ENCODE assay signal across 8 cellular contexts in the genomic region with DNA sequence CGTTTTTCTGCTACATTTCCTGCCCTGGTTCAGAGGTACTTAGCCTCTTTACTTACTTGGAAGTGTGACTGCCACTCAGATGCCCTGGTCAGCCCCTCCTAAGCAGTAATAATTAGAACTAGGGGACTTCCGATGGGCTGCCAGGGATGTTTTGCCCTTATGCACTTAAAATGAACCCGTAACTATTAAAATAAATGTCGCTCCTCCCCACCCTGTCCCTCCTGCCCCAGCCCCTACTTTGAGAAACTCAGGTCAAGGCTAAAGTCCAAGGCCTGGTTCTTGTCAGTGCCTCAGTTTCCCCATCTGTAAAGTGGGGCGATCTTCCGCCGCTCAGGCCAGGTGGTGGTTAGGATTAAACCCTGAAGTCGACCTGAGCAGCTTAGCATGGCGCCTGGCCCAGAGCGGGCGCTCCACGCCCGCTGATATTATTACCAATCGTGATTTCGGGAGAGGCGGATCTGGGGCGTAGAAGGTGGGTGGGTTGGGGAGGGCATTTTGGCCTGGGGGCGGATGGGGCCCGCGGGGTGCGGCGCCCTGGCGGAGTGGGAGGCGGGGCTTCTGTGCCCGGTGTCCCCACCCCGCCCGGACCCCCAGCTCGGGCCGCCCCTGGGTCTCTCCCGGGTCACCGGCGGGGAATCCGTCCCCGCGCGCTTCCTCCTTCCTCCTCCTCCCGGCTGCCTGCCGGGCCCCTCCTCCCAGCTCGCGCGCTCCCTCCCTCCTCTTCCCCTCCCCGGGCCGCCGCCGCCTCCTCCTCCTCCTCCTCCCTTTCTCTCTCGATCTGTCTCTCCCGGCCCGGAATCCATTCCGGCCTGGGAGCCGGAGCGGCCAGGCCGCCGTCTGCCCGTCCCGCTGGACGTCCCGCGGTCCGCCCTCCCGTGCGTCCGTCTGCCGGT. TPM values are rescaled to one million over a fixed set of nuclear protein-coding genes. Genes with fewer than 3 reads are reported as not detected.
DNase-seq lines count a peak whose midpoint lies in the region; ATAC-seq and TF ChIP-seq lines count a peak whose summit lies in the region.

A gene (plus strand): TSS at position 802 of the 893 bp plus-strand sequence. CDS start 38,014 bp downstream, outside the sequence.

- no peaks in the 10 kb centered on the region for H3K27me3 ChIP-seq in OCI-LY3 (ENCODE audit: low read depth, low read length)

- peaks cover 8% of the 10 kb centered on the region for H3K4me1 Mint-ChIP-seq in activated T-helper 2 cell treated with anti-CD3 and anti-CD28 coated beads, Interferon-gamma antibody, Interleukin-2, Interleukin-4, amounts not matched to agents 10 μg/mL and 5 μg/mL and 100 μg/mL, durations not matched to agents 14 hours and 24 hours and 36 hours (ENCODE audit: low read depth)
- peaks cover 38% of the 10 kb centered on the region for H3K4me1 Mint-ChIP-seq in nephron

- TF ChIP-seq CTCF in OCI-LY3 (IDR thresholded peaks at IDR 0.05; ENCODE audit: low read depth, low read length) (peak; percentile 23; the same call in 1 of the 2 replicates), foreskin fibroblast (IDR thresholded peaks at IDR 0.05; ENCODE audit: low read depth, low read length) (no peak), nephron (IDR thresholded peaks at IDR 0.05; ENCODE audit: unreplicated experiment in 3 of 3) (no peak)

- peak within 1 kb of the TSS; percentile 77 for H3K4me3 Mint-ChIP-seq in activated T-helper 2 cell treated with anti-CD3 and anti-CD28 coated beads, Interferon-gamma antibody, Interleukin-2, Interleukin-4, amounts not matched to agents 10 μg/mL and 5 μg/mL and 100 μg/mL, durations not matched to agents 14 hours and 24 hours and 36 hours (ENCODE audit: low read depth)
- H3K4me3 Mint-ChIP-seq in nephron = peak within 1 kb of the TSS; percentile 79 to 88 (median 87)

- peaks cover 37% of the 10 kb centered on the region for H4K20me1 ChIP-seq in OCI-LY3 (ENCODE audit: insufficient read depth, low read length)

- peak within 1 kb of the TSS; percentile 52 for H3K27ac Mint-ChIP-seq in activated T-helper 2 cell treated with anti-CD3 and anti-CD28 coated beads, Interferon-gamma antibody, Interleukin-2, Interleukin-4, amounts not matched to agents 10 μg/mL and 5 μg/mL and 100 μg/mL, durations not matched to agents 14 hours and 24 hours and 36 hours
- H3K27ac Mint-ChIP-seq in nephron = peak within 1 kb of the TSS; percentile 90 to 96 (median 94)

- no peaks in the 10 kb centered on the region for H3K36me3 Mint-ChIP-seq in activated T-helper 2 cell treated with anti-CD3 and anti-CD28 coated beads, Interferon-gamma antibody, Interleukin-2, Interleukin-4, amounts not matched to agents 10 μg/mL and 5 μg/mL and 100 μg/mL, durations not matched to agents 14 hours and 24 hours and 36 hours (ENCODE audit: low read depth)
- peaks cover 9% of the 10 kb centered on the region for H3K36me3 Mint-ChIP-seq in nephron (ENCODE audit: low read depth)

- H3K36me3 ChIP-seq in OCI-LY3 (replicated peaks; ENCODE audit: low read depth, low read length) = peaks cover 35% of the 10 kb centered on the region

- peak; percentile 84 for DNase-seq in DMS 273 (lab: John Stamatoyannopoulos, UW; ENCODE audit: unreplicated experiment)
- peak; percentile 15 for DNase-seq in activated T-helper 2 cell treated with anti-CD3 and anti-CD28 coated beads, Interferon-gamma antibody, Interleukin-2, Interleukin-4, amounts not matched to agents 10 μg/mL and 5 μg/mL and 100 μg/mL, durations not matched to agents 14 hours and 24 hours and 36 hours (ENCODE audit: low spot score)
- DNase-seq in foreskin fibroblast = peak; percentile 70 to 88
- DNase-seq in stromal cell of bone marrow (ENCODE audit: low read depth) = peak; percentile 54
- DNase-seq in NK-92 treated with Interleukin-12 subunit alpha and Interleukin-12 subunit beta, amount 100 ng/mL, for 24 hours (lab: John Stamatoyannopoulos, UW) = no peak

- H3K4me3 ChIP-seq in OCI-LY3 (ENCODE audit: low read length) (peak within 1 kb of the TSS; percentile 86), foreskin fibroblast (ENCODE audit: low read depth in 1 of 2, low read length in 2 of 2) (peak within 1 kb of the TSS; percentile 61 to 76)

- H3K4me2 ChIP-seq in OCI-LY3 (ENCODE audit: low read length) = peak within 1 kb of the TSS; percentile 98

- H2AFZ ChIP-seq in OCI-LY3 (ENCODE audit: low read depth, low read length) = no peak within 1 kb of the TSS; the same call in 1 of the 2 replicates

- peaks cover 72% of the 10 kb centered on the region for H3K4me1 ChIP-seq in OCI-LY3 (ENCODE audit: low read length)

- no peaks in the 10 kb centered on the region for H3K9me3 Mint-ChIP-seq in activated T-helper 2 cell treated with anti-CD3 and anti-CD28 coated beads, Interferon-gamma antibody, Interleukin-2, Interleukin-4, amounts not matched to agents 10 μg/mL and 5 μg/mL and 100 μg/mL, durations not matched to agents 14 hours and 24 hours and 36 hours
- no peaks in the 10 kb centered on the region for H3K9me3 Mint-ChIP-seq in nephron

- peak within 1 kb of the TSS; percentile 86 for H3K27ac ChIP-seq in OCI-LY3 (ENCODE audit: low read length)

- intact Hi-C loops in activated T-helper 2 cell treated with anti-CD3 and anti-CD28 coated beads, Interferon-gamma antibody, Interleukin-2, Interleukin-4, amounts not matched to agents 10 μg/mL and 5 μg/mL and 100 μg/mL, durations not matched to agents 14 hours and 24 hours and 36 hours (cut with micrococcal nuclease) = no loop called here

- ATAC-seq in HG02759 (IDR thresholded peaks at IDR 0.05; ENCODE audit: unreplicated experiment) = peak; percentile 60

- H3K9ac ChIP-seq in OCI-LY3 (ENCODE audit: low read length) = peak within 1 kb of the TSS; percentile 98

- no peaks in the 10 kb centered on the region for H3K9me3 ChIP-seq in OCI-LY3 (ENCODE audit: insufficient read depth, low read length)

- H3K79me2 ChIP-seq in OCI-LY3 (ENCODE audit: low read length) = peaks cover 66% of the 10 kb centered on the region

- H3K27me3 Mint-ChIP-seq in activated T-helper 2 cell treated with anti-CD3 and anti-CD28 coated beads, Interferon-gamma antibody, Interleukin-2, Interleukin-4, amounts not matched to agents 10 μg/mL and 5 μg/mL and 100 μg/mL, durations not matched to agents 14 hours and 24 hours and 36 hours (ENCODE audit: low read depth) = peaks cover 3% of the 10 kb centered on the region
- peaks cover 4% of the 10 kb centered on the region for H3K27me3 Mint-ChIP-seq in nephron (ENCODE audit: low read depth)

RNA-seq across cellular contexts. Expression of the gene that starts here (rescaled TPM):
- total RNA-seq in activated T-helper 2 cell treated with anti-CD3 and anti-CD28 coated beads, Interferon-gamma antibody, Interleukin-2, Interleukin-4, amounts not matched to agents 10 μg/mL and 5 μg/mL and 100 μg/mL, durations not matched to agents 14 hours and 24 hours and 36 hours = 3.5 and 6.4 TPM in 2 replicates
